8 cellular contexts compared by ENCODE assay signal in genomic region chr2:74178211-74179062, GRCh38. TPM values are rescaled to one million over a fixed set of nuclear protein-coding genes. Genes with fewer than 3 reads are reported as not detected.
DNase-seq lines count a peak whose midpoint lies in the region; ATAC-seq and TF ChIP-seq lines count a peak whose summit lies in the region.

Gene MOB1A (minus strand): TSS chr2:74178879. CDS start chr2:74178674, 205 bp downstream.

- 0 to 1% methylated on average over 83 to 84 of the region's 84 CpGs for WGBS in esophagus, 2 donors

- H3K4me2 ChIP-seq in KMS-11, result peak within 1 kb of the TSS; percentile 97

- H3K4me3 ChIP-seq in KMS-11 (IDR thresholded peaks at IDR 0.05; ENCODE audit: insufficient read depth, low read depth, low read length) (peak within 1 kb of the TSS; percentile 95), Peyer's patch (peak within 1 kb of the TSS; percentile 79 to 92 (median 88)), esophagus (ENCODE audit: low read depth in 1 of 2, low read length in 2 of 2) (peak within 1 kb of the TSS; percentile 74 to 79), muscle layer of colon (ENCODE audit: low read depth in 1 of 2, low read length in 2 of 2) (peak within 1 kb of the TSS; percentile 73 to 99)

- H2AFZ ChIP-seq in KMS-11 (ENCODE audit: low read depth), result peak within 1 kb of the TSS; percentile 45

- peak within 1 kb of the TSS; percentile 79 for H3K9ac ChIP-seq in KMS-11
- H3K9ac ChIP-seq in muscle layer of colon (ENCODE audit: low read length), result peak within 1 kb of the TSS; percentile 80

- H3K27ac ChIP-seq in KMS-11, result peak within 1 kb of the TSS; percentile 88
- H3K27ac ChIP-seq in Peyer's patch, result peak within 1 kb of the TSS; percentile 89 to 99 (median 97)
- peak within 1 kb of the TSS; percentile 95 for H3K27ac ChIP-seq in esophagus (ENCODE audit: low read depth in 2 of 2, low read length in 1 of 2)
- peak within 1 kb of the TSS; percentile 89 for H3K27ac ChIP-seq in muscle layer of colon (ENCODE audit: low read depth, low read length)

- H3K27me3 ChIP-seq in KMS-11 (ENCODE audit: insufficient read depth, low read depth), result no peaks in the 10 kb centered on the region
- H3K27me3 ChIP-seq in Peyer's patch, result no peaks in the 10 kb centered on the region
- H3K27me3 ChIP-seq in esophagus (ENCODE audit: control insufficient read depth in 1 of 2, insufficient read depth in 2 of 2, low read length in 2 of 2), result no peaks in the 10 kb centered on the region
- H3K27me3 ChIP-seq in muscle layer of colon (ENCODE audit: control insufficient read depth in 1 of 2, insufficient read depth in 2 of 2, low read length in 2 of 2), result no peaks in the 10 kb centered on the region

- peaks cover 3% of the 10 kb centered on the region; the same call in 1 of the 2 replicates for H3K36me3 ChIP-seq in KMS-11 (ENCODE audit: insufficient read depth)
- H3K36me3 ChIP-seq in Peyer's patch, result no peaks in the 10 kb centered on the region
- H3K36me3 ChIP-seq in esophagus (ENCODE audit: control insufficient read depth in 2 of 2, insufficient read depth in 2 of 2, low read length in 1 of 2), result no peaks in the 10 kb centered on the region
- H3K36me3 ChIP-seq in muscle layer of colon (ENCODE audit: insufficient read depth, low read length), result no peaks in the 10 kb centered on the region

- peaks cover 15% of the 10 kb centered on the region; the same call in 1 of the 2 replicates for H4K20me1 ChIP-seq in KMS-11 (ENCODE audit: insufficient read depth)

- no peaks in the 10 kb centered on the region for H3K9me3 ChIP-seq in Peyer's patch
- no peaks in the 10 kb centered on the region for H3K9me3 ChIP-seq in esophagus (ENCODE audit: control insufficient read depth in 2 of 2, insufficient read depth in 1 of 2, low read depth in 1 of 2, low read length in 1 of 2)
- H3K9me3 ChIP-seq in muscle layer of colon (ENCODE audit: low read length), result no peaks in the 10 kb centered on the region

- peaks cover 51% of the 10 kb centered on the region for H3K79me2 ChIP-seq in KMS-11 (ENCODE audit: insufficient read depth, low read depth)

- peak; percentile 89 to 92 for TF ChIP-seq POLR2A in Peyer's patch (IDR thresholded peaks at IDR 0.05)

- ATAC-seq in GM21737 (IDR thresholded peaks at IDR 0.05; ENCODE audit: unreplicated experiment), result peak; percentile 80

- DNase-seq in DMS53 treated with DMSO at 0.1 percent for 48 hours (lab: John Stamatoyannopoulos, UW; ENCODE audit: unreplicated experiment) (peak; percentile 97), Peyer's patch (peak; percentile 98 to 99 (median 99))
- DNase-seq in activated T-cell treated with anti-CD3 and anti-CD28 coated beads, Interleukin-2, amount 50 U/mL, for 48 hours, result peak; percentile 99
- peak; percentile 92 for DNase-seq in stimulated activated CD8-positive, alpha-beta memory T cell treated with anti-CD3 and anti-CD28 coated beads, Interleukin-7, amount 100 ng/mL, for 24 hours (ENCODE audit: low read depth)

- peaks cover 74% of the 10 kb centered on the region for H3K4me1 ChIP-seq in KMS-11 (ENCODE audit: low read depth, poor library complexity, severe bottlenecking)
- peaks cover 0 to 40% (median 7%) of the 10 kb centered on the region in 4 donors for H3K4me1 ChIP-seq in Peyer's patch
- peaks cover 0 to 7% of the 10 kb centered on the region in 2 donors for H3K4me1 ChIP-seq in esophagus (ENCODE audit: control insufficient read depth in 2 of 2, insufficient read depth in 2 of 2, low read length in 1 of 2)
- H3K4me1 ChIP-seq in muscle layer of colon (ENCODE audit: insufficient read depth, low read length), result peaks cover 22% of the 10 kb centered on the region

- TF ChIP-seq CTCF in KMS-11 (conservative IDR thresholded peaks at IDR 0.05; ENCODE audit: low read depth, low read length), result no peak
- no peak for TF ChIP-seq CTCF in Peyer's patch (IDR thresholded peaks at IDR 0.05)

RNA-seq across cellular contexts. Expression of gene MOB1A, which starts in this region (rescaled TPM):
- total RNA-seq in Peyer's patch, result 100 to 1,000 TPM in 1 of 4 donors, 10 to 100 TPM in 3; 46.7 to 102 (median 77.6) TPM
- 10 to 100 TPM; 23.9 to 29.1 TPM for polyA plus RNA-seq in esophagus

Comparison
In these comparisons a context has a peak if more than half of its experiments do, and no peak if none do; other contexts are left out.
1. Peak in every context shown above with its lines: DNase-seq, ATAC-seq, H3K4me3 ChIP-seq and H3K27ac ChIP-seq.